ENCODE assay signal across 26 cellular contexts in the genomic region with DNA sequence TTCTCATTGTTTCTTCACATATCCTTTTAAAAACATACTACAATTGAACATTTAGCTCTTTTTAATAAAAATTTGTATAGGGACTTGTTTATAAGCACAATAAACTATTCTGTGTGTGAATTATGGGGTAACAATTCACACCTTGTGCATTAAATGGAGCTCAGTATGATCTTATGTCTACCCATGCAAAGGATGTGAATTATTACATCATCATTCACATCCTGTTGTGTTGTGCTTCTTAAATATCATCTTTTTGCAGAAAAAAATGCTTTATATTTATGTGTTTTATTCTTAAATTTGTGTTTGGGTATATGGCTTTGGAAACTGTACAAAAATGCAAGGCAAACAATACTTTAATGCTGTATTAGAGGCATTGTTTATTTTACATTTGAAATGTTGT.
"Had no signal": no experiment of that assay in that cellular context is flagged by ENCODE, and none has a peak within 500 bp of the region (broad histone marks: within the 10 kb centered on the region; RNA-seq: fewer than 3 reads in every experiment).

No MANE protein-coding gene starts in this region.

- H3K9me3 ChIP-seq: esophagus squamous epithelium, gastrocnemius medialis, mucosa of descending colon had no signal

- H3K27me3 ChIP-seq: dorsolateral prefrontal cortex, esophagus squamous epithelium, gastrocnemius medialis, heart right ventricle, left lung had no signal

- H3K4me3 ChIP-seq: coronary artery, dorsolateral prefrontal cortex, esophagus squamous epithelium, gastrocnemius medialis, heart right ventricle, left lung, lower lobe of right lung, mucosa of descending colon had no signal

- H3K27ac ChIP-seq: coronary artery, dorsolateral prefrontal cortex, epithelial cell of prostate, esophagus squamous epithelium, gastrocnemius medialis, heart right ventricle, left lung, lower lobe of right lung had no signal

- DNase-seq: dermis blood vessel endothelial cell; dorsolateral prefrontal cortex; effector CD4-positive, alpha-beta T cell; effector memory CD4-positive, alpha-beta T cell; erythroblast; esophagus squamous epithelium; foreskin fibroblast; foreskin melanocyte; gastrocnemius medialis; glutamatergic neuron; head of caudate nucleus; heart right ventricle; hippocampal formation; left cardiac atrium; left lung; left ventricle myocardium superior; lower lobe of right lung; mesenchymal stem cell; mucosa of descending colon; naive B cell; naive thymus-derived CD8-positive, alpha-beta T cell had no signal

- H3K36me3 ChIP-seq: esophagus squamous epithelium, gastrocnemius medialis, heart right ventricle, left lung, lower lobe of right lung had no signal

- FAIRE-seq: islet of Langerhans, keratinocyte had no signal

- H3K4me1 ChIP-seq: esophagus squamous epithelium, gastrocnemius medialis, heart right ventricle, left lung, lower lobe of right lung had no signal

- ATAC-seq: esophagus mucosa; gastrocnemius medialis; heart right ventricle; left cardiac atrium; left lung; left ventricle myocardium superior; lower lobe of right lung; mucosa of descending colon; naive thymus-derived CD8-positive, alpha-beta T cell had no signal
